ENCODE assay signal across 22 cellular contexts in the genomic region with DNA sequence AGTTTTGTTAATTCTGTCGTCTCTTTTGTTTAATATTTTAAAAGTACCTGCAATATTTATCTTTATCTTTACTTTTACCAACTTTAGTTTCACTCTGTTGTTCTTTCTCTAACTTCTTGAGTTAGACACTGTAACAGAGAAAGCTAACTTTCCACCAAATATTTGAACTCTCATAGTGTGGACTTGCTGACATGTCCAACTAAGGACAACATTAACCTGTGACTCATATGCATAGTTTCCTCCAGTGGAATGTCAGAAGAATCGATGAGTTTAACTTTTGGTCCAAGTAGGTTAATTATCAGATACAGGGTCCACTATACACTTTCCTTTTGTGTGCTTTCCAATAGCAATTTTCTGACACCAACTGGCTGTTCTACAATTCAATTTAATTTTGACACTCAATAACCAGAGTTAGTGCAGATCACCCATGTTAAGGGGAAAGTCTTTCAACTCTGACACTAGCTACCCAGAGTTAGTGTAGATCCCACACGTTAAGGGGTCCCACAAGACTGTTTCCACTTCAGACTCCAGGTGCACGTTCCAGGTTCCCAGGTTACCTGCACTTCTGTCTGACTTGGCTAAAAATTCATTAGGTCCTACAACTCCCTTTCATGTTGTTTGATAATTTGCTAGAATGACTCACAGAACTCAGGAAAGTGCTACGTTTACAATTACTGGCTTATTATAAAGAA.
A peak's percentile ranks its signal among the peaks of the same experiment; 100 is the strongest.
DNase-seq lines count a peak whose midpoint lies in the region; ATAC-seq, FAIRE-seq and TF ChIP-seq lines count a peak whose summit lies in the region.
"Had no signal": no experiment of that assay in that cellular context is flagged by ENCODE, and none has a peak within 500 bp of the region (broad histone marks: within the 10 kb centered on the region; RNA-seq: fewer than 3 reads in every experiment).

No MANE protein-coding gene starts in this region.

- TF ChIP-seq CTCF in Calu3 (IDR thresholded peaks at IDR 0.05; ENCODE audit: unreplicated experiment) (no peak), endothelial cell of umbilical vein (IDR thresholded peaks at IDR 0.05; ENCODE audit: extremely low read depth in 1 of 2, insufficient read depth in 1 of 2, low read depth in 1 of 2, low read length in 2 of 2) (no peak), osteoblast (IDR thresholded peaks at IDR 0.05; ENCODE audit: extremely low read depth, low read depth, low read length) (no peak)

- peaks cover 38% of the 10 kb centered on the region for H3K9me3 ChIP-seq in HUES48 (ENCODE audit: control insufficient read depth, insufficient read depth, low read length)
- H3K9me3 ChIP-seq in endothelial cell of umbilical vein (replicated peaks; ENCODE audit: control insufficient read depth, insufficient read depth, low read length), result no peaks in the 10 kb centered on the region
- H3K9me3 ChIP-seq in mesodermal cell (ENCODE audit: control insufficient read depth, low read length), result no peaks in the 10 kb centered on the region
- no peaks in the 10 kb centered on the region for H3K9me3 ChIP-seq in osteoblast (ENCODE audit: low read depth, low read length)

- no peaks in the 10 kb centered on the region for H3K27me3 ChIP-seq in HUES48 (ENCODE audit: control insufficient read depth, insufficient read depth, low read length)
- H3K27me3 ChIP-seq in endothelial cell of umbilical vein (ENCODE audit: control insufficient read depth in 2 of 2, insufficient read depth in 2 of 2, low read length in 2 of 2), result no peaks in the 10 kb centered on the region
- no peaks in the 10 kb centered on the region for H3K27me3 ChIP-seq in osteoblast (ENCODE audit: insufficient read depth, low read length)

- intact Hi-C loops in Calu3 (cut with micrococcal nuclease; ENCODE audit: unreplicated experiment) (loop anchor here (5.0 kb wide), 2 partner anchors 73 to 132 kb away; no protein-coding TSS in a partner anchor), endothelial cell of umbilical vein (cut with micrococcal nuclease) (loop anchor here (1.0 kb wide), 2 partner anchors 15 to 114 kb away; no protein-coding TSS in a partner anchor)

- peaks cover 19% of the 10 kb centered on the region for H3K4me1 Mint-ChIP-seq in Calu3 (ENCODE audit: low read depth, unreplicated experiment)
- H3K4me1 Mint-ChIP-seq: stimulated activated memory B cell treated with anti-CD40 and anti-IgM and Interleukin-4, amounts not matched to agents 10 μg/mL and 1 μg/mL and 100 μg/mL, for 72 hours had no signal

- ATAC-seq in GM18873 (IDR thresholded peaks at IDR 0.05; ENCODE audit: low FRiP score, unreplicated experiment), result no peak
- ATAC-seq in GM18502 (IDR thresholded peaks at IDR 0.05; ENCODE audit: poor library complexity, unreplicated experiment), result no peak
- no peak for ATAC-seq in GM19463 (IDR thresholded peaks at IDR 0.05; ENCODE audit: unreplicated experiment)
- ATAC-seq: esophagus mucosa; stimulated activated memory B cell treated with anti-CD40 and anti-IgM and Interleukin-4, amounts not matched to agents 10 μg/mL and 1 μg/mL and 100 μg/mL, for 72 hours had no signal

- peak overlapping the region; percentile 13 for H2AFZ ChIP-seq in endothelial cell of umbilical vein (ENCODE audit: low read depth, low read length)
- no peak overlapping the region for H2AFZ ChIP-seq in osteoblast (ENCODE audit: low read length)

- WGBS in mesodermal cell (ENCODE audit: insufficient coverage in 2 of 2), 2 experiments, result 75% methylated on average over 2 of the region's 5 CpGs; no CpG with 5 or more reads in 1 of the 2 experiments

- dilution Hi-C loops in endothelial cell of umbilical vein (cut with MboI; ENCODE audit: extremely low pct_ligation_motif_present, low sequenced_read_pairs), result no loop called here

- DNase-seq in Calu3 (peak; percentile 10), endothelial cell of umbilical vein (ENCODE audit: low read depth, low spot score) (peak; percentile 49), osteoblast (ENCODE audit: insufficient read length, low spot score, missing footprints) (no peak)
- DNase-seq: activated effector memory CD4-positive, alpha-beta T cell treated with anti-CD3 and anti-CD28 coated beads, Interleukin-2, amount 50 U/mL, for 16 hours; anterior cingulate cortex; cortex of kidney; DND-41; NCI-H2107; NCI-H774; RPMI8226 had no signal

- H3K4me1 ChIP-seq in HUES48 (ENCODE audit: control insufficient read depth, insufficient read depth, low read length), result peaks cover 18% of the 10 kb centered on the region
- peaks cover 27% of the 10 kb centered on the region for H3K4me1 ChIP-seq in endothelial cell of umbilical vein (ENCODE audit: control insufficient read depth, extremely low read depth, insufficient read depth, low read length)
- H3K4me1 ChIP-seq in mesodermal cell (ENCODE audit: control insufficient read depth, insufficient read depth, low read length, poor library complexity, severe bottlenecking), result no peaks in the 10 kb centered on the region
- H3K4me1 ChIP-seq in osteoblast (ENCODE audit: insufficient read depth, low read length), result no peaks in the 10 kb centered on the region
- H3K4me1 ChIP-seq: BLaER1 had no signal

- H4K20me1 ChIP-seq in endothelial cell of umbilical vein (replicated peaks; ENCODE audit: control insufficient read depth, extremely low read depth, insufficient read depth, low read length) (no peaks in the 10 kb centered on the region), osteoblast (ENCODE audit: insufficient read depth, low read length) (no peaks in the 10 kb centered on the region)
- H4K20me1 ChIP-seq: BLaER1 had no signal

- H3K27me3 Mint-ChIP-seq in Calu3 (ENCODE audit: unreplicated experiment), result no peaks in the 10 kb centered on the region
- H3K27me3 Mint-ChIP-seq: stimulated activated memory B cell treated with anti-CD40 and anti-IgM and Interleukin-4, amounts not matched to agents 10 μg/mL and 1 μg/mL and 100 μg/mL, for 72 hours; type B pancreatic cell had no signal

- no peak for TF ChIP-seq POLR2A in endothelial cell of umbilical vein (IDR thresholded peaks at IDR 0.05; ENCODE audit: low read depth, low read length)

- peak overlapping the region; percentile 39 for H3K4me3 Mint-ChIP-seq in Calu3 (ENCODE audit: low read depth, unreplicated experiment)
- H3K4me3 Mint-ChIP-seq: stimulated activated memory B cell treated with anti-CD40 and anti-IgM and Interleukin-4, amounts not matched to agents 10 μg/mL and 1 μg/mL and 100 μg/mL, for 72 hours; T-helper 1 cell treated with Interleukin-12 subunit alpha and Interleukin-12 subunit beta and Interleukin-4 antibody, amounts not matched to agents 30 μg/mL and 1 μg/mL, for 36 hours; type B pancreatic cell had no signal

- H3K79me2 ChIP-seq in endothelial cell of umbilical vein (ENCODE audit: control insufficient read depth, insufficient read depth, low read length) (no peaks in the 10 kb centered on the region), osteoblast (ENCODE audit: insufficient read depth, low read length) (no peaks in the 10 kb centered on the region)

- H3K4me2 ChIP-seq in endothelial cell of umbilical vein (ENCODE audit: insufficient read depth, low read length) (peak overlapping the region; percentile 81), osteoblast (ENCODE audit: insufficient read depth, low read length) (no peak overlapping the region)
- H3K4me2 ChIP-seq: BLaER1 had no signal

- FAIRE-seq in endothelial cell of umbilical vein (lab: Jason Lieb, UNC), result peak; percentile 93

- BruUV-seq in Calu3 (replicated peaks; lab: Mats Ljungman, UMichigan) (no TSS peak), endothelial cell of umbilical vein (replicated peaks; lab: Mats Ljungman, UMichigan) (TSS peak; percentile 79)

- H3K36me3 Mint-ChIP-seq in Calu3 (ENCODE audit: insufficient read depth, unreplicated experiment), result peaks cover 5% of the 10 kb centered on the region
- H3K36me3 Mint-ChIP-seq: stimulated activated memory B cell treated with anti-CD40 and anti-IgM and Interleukin-4, amounts not matched to agents 10 μg/mL and 1 μg/mL and 100 μg/mL, for 72 hours; type B pancreatic cell had no signal

- peak overlapping the region; percentile 76 for H3K27ac ChIP-seq in HUES48 (ENCODE audit: low read depth, low read length)
- peak overlapping the region; percentile 93 for H3K27ac ChIP-seq in endothelial cell of umbilical vein (ENCODE audit: insufficient read depth, low read depth, low read length)
- peak overlapping the region; percentile 84 for H3K27ac ChIP-seq in mesodermal cell (ENCODE audit: low read depth, low read length, severe bottlenecking)
- no peak overlapping the region for H3K27ac ChIP-seq in osteoblast (ENCODE audit: low read depth, low read length)
- H3K27ac ChIP-seq: BLaER1, skin epidermis had no signal

- H3K4me3 ChIP-seq in HUES48 (ENCODE audit: low read depth, low read length) (no peak overlapping the region), endothelial cell of umbilical vein (replicated peaks in 1 of 3; ENCODE audit: insufficient read depth in 1 of 3, low read depth in 1 of 3, low read length in 3 of 3) (no peak overlapping the region), mesodermal cell (ENCODE audit: extremely low read depth, insufficient read depth, low read length, poor library complexity, severe bottlenecking) (no peak overlapping the region), osteoblast (ENCODE audit: insufficient read depth, low read length) (no peak overlapping the region)
- H3K4me3 ChIP-seq: BLaER1, lung, skin epidermis had no signal

- H3K36me3 ChIP-seq in HUES48 (ENCODE audit: control insufficient read depth, insufficient read depth, low read length), result no peaks in the 10 kb centered on the region; the same call in 1 of the 2 replicates
- H3K36me3 ChIP-seq in endothelial cell of umbilical vein (ENCODE audit: control insufficient read depth in 2 of 2, extremely low read depth in 1 of 2, insufficient read depth in 2 of 2, low read length in 2 of 2), result no peaks in the 10 kb centered on the region
- H3K36me3 ChIP-seq in mesodermal cell (ENCODE audit: control insufficient read depth, insufficient read depth, low read length), result no peaks in the 10 kb centered on the region
- no peaks in the 10 kb centered on the region for H3K36me3 ChIP-seq in osteoblast (ENCODE audit: insufficient read depth, low read length)
- H3K36me3 ChIP-seq: BLaER1 had no signal

- H3K27ac Mint-ChIP-seq in Calu3 (ENCODE audit: unreplicated experiment), result peak overlapping the region; percentile 95
- H3K27ac Mint-ChIP-seq: stimulated activated memory B cell treated with anti-CD40 and anti-IgM and Interleukin-4, amounts not matched to agents 10 μg/mL and 1 μg/mL and 100 μg/mL, for 72 hours; T-helper 1 cell treated with Interleukin-12 subunit alpha and Interleukin-12 subunit beta and Interleukin-4 antibody, amounts not matched to agents 30 μg/mL and 1 μg/mL, for 36 hours; type B pancreatic cell had no signal

- peaks cover 10% of the 10 kb centered on the region for H3K9me3 Mint-ChIP-seq in Calu3 (ENCODE audit: low read depth, unreplicated experiment)
- H3K9me3 Mint-ChIP-seq: T-helper 1 cell treated with Interleukin-12 subunit alpha and Interleukin-12 subunit beta and Interleukin-4 antibody, amounts not matched to agents 30 μg/mL and 1 μg/mL, for 36 hours had no signal

- CTCF ChIA-PET in Calu3 (lab: Charles Lee), result interaction anchor here (0.7 kb wide), 1 partner anchor 1093 kb away, joined by 5 read pairs; no protein-coding TSS in a partner anchor
- CTCF ChIA-PET in endothelial cell of umbilical vein (lab: Charles Lee), result interaction anchor here (0.8 to 1.9 kb wide), 3 partner anchors 15 to 342 kb away, joined by 3 to 10 read pairs (median 3); no protein-coding TSS in a partner anchor

- POLR2A ChIA-PET in endothelial cell of umbilical vein (lab: Charles Lee), result interaction anchor here (1.1 to 1.3 kb wide), 2 partner anchors 15 to 113 kb away, joined by 3 read pairs; no protein-coding TSS in a partner anchor

- no peaks in the 10 kb centered on the region for H3K9me1 ChIP-seq in endothelial cell of umbilical vein (replicated peaks; ENCODE audit: control insufficient read depth, extremely low read depth, insufficient read depth, low read length)

- no peak overlapping the region; the same call in 1 of the 2 replicates for H3K9ac ChIP-seq in HUES48 (ENCODE audit: low read depth, low read length)
- peak overlapping the region; percentile 54 for H3K9ac ChIP-seq in endothelial cell of umbilical vein (replicated peaks; ENCODE audit: extremely low read depth, insufficient read depth, low read length)
- H3K9ac ChIP-seq: BLaER1 had no signal
